16 cellular contexts compared by ENCODE assay signal in genomic region chr2:238476258-238476657, GRCh38.
"Had no signal": no experiment of that assay in that cellular context is flagged by ENCODE, and none has a peak within 500 bp of the region (broad histone marks: within the 10 kb centered on the region; RNA-seq: fewer than 3 reads in every experiment).

No MANE protein-coding gene starts in this region.

- H3K9me3 ChIP-seq: SK-N-SH had no signal

- DNase-seq: KBM-7, MV-4-11, NCI-H1048, NCI-H1105, NCI-H1417, NCI-H1436 treated with DMSO at 0.1 percent for 48 hours, NCI-H1694, NCI-H187 treated with DMSO at 0.1 percent for 48 hours, NCI-H2029 treated with DMSO at 0.1 percent for 48 hours, NCI-H2227 treated with DMSO at 0.1 percent for 48 hours, NCI-H524, NCI-H526 treated with DMSO at 0.1 percent for 48 hours, NCI-H748 treated with DMSO at 0.1 percent for 48 hours, RPMI8226, SHP77, SK-N-SH had no signal
